In genomic region chr2:112482309-112483046, GRCh38 we compare ENCODE assay signal across 8 cellular contexts. TPM values are rescaled to one million over a fixed set of nuclear protein-coding genes. Genes with fewer than 3 reads are reported as not detected.
DNase-seq lines count a peak whose midpoint lies in the region; ATAC-seq, FAIRE-seq and TF ChIP-seq lines count a peak whose summit lies in the region.

No MANE protein-coding gene starts in this region.

- intact Hi-C loops in CD8-positive, alpha-beta T cell (cut with DNase I, micrococcal nuclease): loop anchor here (1.0 to 10.0 kb wide), 3 partner anchors 205 to 242 kb away; partner anchors contain the start of genes ZC3H6 (in 2 of the 2) and NT5DC4 (in 1 of the 2)

- H3K9me3 ChIP-seq in CD8-positive, alpha-beta T cell (ENCODE audit: low read length): no peaks in the 10 kb centered on the region

- H3K9me3 Mint-ChIP-seq in CD8-positive, alpha-beta T cell: no peaks in the 10 kb centered on the region
- no peaks in the 10 kb centered on the region for H3K9me3 Mint-ChIP-seq in WTC11

- POLR2A ChIA-PET in CD8-positive, alpha-beta T cell (lab: Charles Lee): no interaction called here
- POLR2A ChIA-PET in WTC11 (lab: Charles Lee): no interaction called here

- peak overlapping the region; percentile 88 for H3K27ac Mint-ChIP-seq in CD8-positive, alpha-beta T cell
- H3K27ac Mint-ChIP-seq in WTC11: peak overlapping the region; percentile 86

- CTCF ChIA-PET in CD8-positive, alpha-beta T cell (lab: Charles Lee): interaction anchor here (1.0 to 1.6 kb wide), 4 partner anchors 9 to 102 kb away, joined by 3 to 4 read pairs (median 4); partner anchors contain the start of gene CHCHD5
- CTCF ChIA-PET in WTC11 (lab: Charles Lee): interaction anchor here (0.8 to 1.5 kb wide), 2 partner anchors 10 to 599 kb away, joined by 3 to 5 read pairs; partner anchors contain the start of gene ANAPC1

- peaks cover 9% of the 10 kb centered on the region for H3K36me3 Mint-ChIP-seq in CD8-positive, alpha-beta T cell
- peaks cover 11% of the 10 kb centered on the region; the same call in 1 of the 2 replicates for H3K36me3 Mint-ChIP-seq in WTC11

- no peaks in the 10 kb centered on the region for H3K27me3 Mint-ChIP-seq in CD8-positive, alpha-beta T cell (ENCODE audit: low read depth)
- H3K27me3 Mint-ChIP-seq in WTC11 (ENCODE audit: low read depth): peaks cover 22% of the 10 kb centered on the region

- DNase-seq in CD8-positive, alpha-beta T cell: peak in 6 of 7 experiments; percentile 7 to 59 (median 24)
- peak; percentile 56 for DNase-seq in GM20000 (ENCODE audit: low spot score)
- no peak for DNase-seq in Jurkat, Clone E6-1 (ENCODE audit: low read depth, low spot score)
- peak; percentile 39 for DNase-seq in WTC11 (ENCODE audit: low spot score)
- DNase-seq in cerebellum (ENCODE audit: low spot score): peak; percentile 34
- peak; percentile 63 for DNase-seq in kidney tubule cell (ENCODE audit: low spot score)
- peak; percentile 44 to 46 for DNase-seq in stimulated activated CD4-positive, alpha-beta T cell treated with anti-CD3 and anti-CD28 coated beads, Interleukin-2, amount 100 ng/mL, for 24 hours
- no peak for DNase-seq in RCC 7860 (ENCODE audit: low spot score)

- peak overlapping the region; percentile 51 for H3K27ac ChIP-seq in CD8-positive, alpha-beta T cell (ENCODE audit: low read depth, low read length)

- TF ChIP-seq CTCF in CD8-positive, alpha-beta T cell (IDR thresholded peaks at IDR 0.05): no peak
- TF ChIP-seq CTCF in GM20000 (IDR thresholded peaks at IDR 0.05; ENCODE audit: extremely low read depth, missing control alignments) (no peak), WTC11 (IDR thresholded peaks at IDR 0.05) (no peak)

- H3K36me3 ChIP-seq in CD8-positive, alpha-beta T cell (ENCODE audit: insufficient read depth, low read length): no peaks in the 10 kb centered on the region

- ATAC-seq in CD8-positive, alpha-beta T cell: peak; percentile 1
- peak; percentile 9 for ATAC-seq in WTC11

- H3K4me1 ChIP-seq in CD8-positive, alpha-beta T cell (ENCODE audit: insufficient read depth, low read length): peaks cover 16% of the 10 kb centered on the region

- peak overlapping the region; percentile 68 for H3K4me3 ChIP-seq in CD8-positive, alpha-beta T cell (ENCODE audit: low read depth, low read length)
- peak overlapping the region; percentile 88 for H3K4me3 ChIP-seq in Jurkat, Clone E6-1 (ENCODE audit: low read length)

- FAIRE-seq in RCC 7860 (lab: Jason Lieb, UNC): no peak

- peak overlapping the region; percentile 93 for H3K4me3 Mint-ChIP-seq in CD8-positive, alpha-beta T cell
- H3K4me3 Mint-ChIP-seq in WTC11: peak overlapping the region; percentile 96

- H3K4me1 Mint-ChIP-seq in CD8-positive, alpha-beta T cell (ENCODE audit: low read depth): peaks cover 23% of the 10 kb centered on the region
- peaks cover 13% of the 10 kb centered on the region for H3K4me1 Mint-ChIP-seq in WTC11

- H3K27me3 ChIP-seq in CD8-positive, alpha-beta T cell (ENCODE audit: insufficient read depth, low read length): no peaks in the 10 kb centered on the region

TF ChIP-seq in WTC11, 78 proteins besides CTCF, POLR2A, EP300 and RAD21:
- TF ChIP-seq RELA (CRISPR knock-in tag; IDR thresholded peaks at IDR 0.05; ENCODE audit: borderline replicate concordance): 0 out of 2 replicates have a peak, but pooled peaks have one; percentile 19
- TF ChIP-seq ETV6 (CRISPR knock-in tag; IDR thresholded peaks at IDR 0.05): no peak
- peak; percentile 57; the same call in 1 of the 2 replicates for TF ChIP-seq ZNF317 (CRISPR knock-in tag; IDR thresholded peaks at IDR 0.05; ENCODE audit: borderline replicate concordance, low read depth)
- TF ChIP-seq, protein P1, sequence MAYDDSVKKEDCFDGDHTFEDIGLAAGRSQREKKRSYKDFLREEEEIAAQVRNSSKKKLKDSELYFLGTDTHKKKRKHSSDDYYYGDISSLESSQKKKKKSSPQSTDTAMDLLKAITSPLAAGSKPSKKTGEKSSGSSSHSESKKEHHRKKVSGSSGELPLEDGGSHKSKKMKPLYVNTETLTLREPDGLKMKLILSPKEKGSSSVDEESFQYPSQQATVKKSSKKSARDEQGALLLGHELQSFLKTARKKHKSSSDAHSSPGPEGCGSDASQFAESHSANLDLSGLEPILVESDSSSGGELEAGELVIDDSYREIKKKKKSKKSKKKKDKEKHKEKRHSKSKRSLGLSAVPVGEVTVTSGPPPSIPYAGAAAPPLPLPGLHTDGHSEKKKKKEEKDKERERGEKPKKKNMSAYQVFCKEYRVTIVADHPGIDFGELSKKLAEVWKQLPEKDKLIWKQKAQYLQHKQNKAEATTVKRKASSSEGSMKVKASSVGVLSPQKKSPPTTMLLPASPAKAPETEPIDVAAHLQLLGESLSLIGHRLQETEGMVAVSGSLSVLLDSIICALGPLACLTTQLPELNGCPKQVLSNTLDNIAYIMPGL (CRISPR knock-in tag; IDR thresholded peaks at IDR 0.05): peak; percentile 70; the same call in 1 of the 2 replicates
TF ChIP-seq in WTC11: peak in this region for 3.

RNA-seq across cellular contexts. Expression of gene TTL, which starts 0.5 kb away (rescaled TPM):
- total RNA-seq in CD8-positive, alpha-beta T cell: 1 to 10 TPM; 8.1 to 8.7 TPM
- polyA plus RNA-seq in Jurkat, Clone E6-1 (2012; ENCODE audit: insufficient read depth, insufficient read length): 31.1 TPM
- total RNA-seq in WTC11 (2021) (39.9 to 44.2 TPM (median 42.4 TPM) in 3 replicates), cerebellum (64.1 TPM)

RNA-seq across cellular contexts. Expression of gene RGPD8, which starts 49.0 kb away (rescaled TPM):
- 10 to 100 TPM; 85.9 to 97.6 TPM for total RNA-seq in CD8-positive, alpha-beta T cell
- 0.81 TPM for polyA plus RNA-seq in Jurkat, Clone E6-1 (2012; ENCODE audit: insufficient read depth, insufficient read length)
- total RNA-seq in WTC11 (2021) (8.3 to 8.9 TPM (median 8.3 TPM) in 3 replicates), cerebellum (46.4 TPM)

RNA-seq across cellular contexts. Expression of gene POLR1B, which starts 59.8 kb away (rescaled TPM):
- 10 to 100 TPM; 10.0 to 11.0 TPM for total RNA-seq in CD8-positive, alpha-beta T cell
- polyA plus RNA-seq in Jurkat, Clone E6-1 (2012; ENCODE audit: insufficient read depth, insufficient read length): 26.9 TPM
- total RNA-seq in WTC11 (2021) (42.8 to 51.2 TPM (median 50.2 TPM) in 3 replicates), cerebellum (30.0 TPM)

Comparison
In these comparisons a context has a peak if more than half of its experiments do, and no peak if none do; other contexts are left out.
1. DNase-seq: peak in CD8-positive, alpha-beta T cell (6 of 7), GM20000 (single experiment), WTC11 (single experiment), cerebellum (single experiment), kidney tubule cell (single experiment) and stimulated activated CD4-positive, alpha-beta T cell treated with anti-CD3 and anti-CD28 coated beads, Interleukin-2, amount 100 ng/mL, for 24 hours (2 of 2); none in Jurkat, Clone E6-1 (single experiment) and RCC 7860 (single experiment).